ENCODE assay signal across 10 cellular contexts in genomic region chr3:49028298-49028672, GRCh38. TPM values are rescaled to one million over a fixed set of nuclear protein-coding genes. Genes with fewer than 3 reads are reported as not detected.
A peak's percentile ranks its signal among the peaks of the same experiment; 100 is the strongest.
DNase-seq lines count a peak whose midpoint lies in the region; ATAC-seq and TF ChIP-seq lines count a peak whose summit lies in the region.
"Had no signal": no experiment of that assay in that cellular context is flagged by ENCODE, and none has a peak within 500 bp of the region (broad histone marks: within the 10 kb centered on the region; RNA-seq: fewer than 3 reads in every experiment).

No MANE protein-coding gene starts in this region.

- TF ChIP-seq CTCF in BE2C (IDR thresholded peaks at IDR 0.05; ENCODE audit: low read depth, low read length) = no peak
- no peak for TF ChIP-seq CTCF in LNCaP clone FGC (IDR thresholded peaks at IDR 0.05; ENCODE audit: control insufficient read depth, extremely low read depth, insufficient read depth)
- TF ChIP-seq CTCF in choroid plexus epithelial cell (conservative IDR thresholded peaks at IDR 0.05; ENCODE audit: low read depth, low read length) = no peak

- H3K4me1 ChIP-seq in BE2C = no peaks in the 10 kb centered on the region

- H3K27me3 ChIP-seq in BE2C = no peaks in the 10 kb centered on the region

- POLR2A ChIA-PET in naive thymus-derived CD8-positive, alpha-beta T cell (lab: Charles Lee) = interaction anchor here (0.6 to 10.8 kb wide), 7 partner anchors 10 to 311 kb away, joined by 3 to 194 read pairs (median 4); partner anchors contain the start of genes DALRD3, IP6K2, P4HTM and WDR6

- H3K36me3 ChIP-seq in BE2C = peaks cover 36% of the 10 kb centered on the region

- peaks cover 0 to 66% (median 9%) of the 10 kb centered on the region in 3 donors for H3K36me3 Mint-ChIP-seq in naive thymus-derived CD8-positive, alpha-beta T cell

- H3K9me3 Mint-ChIP-seq in naive thymus-derived CD8-positive, alpha-beta T cell = no peaks in the 10 kb centered on the region

- H3K4me3 ChIP-seq in BE2C (ENCODE audit: low read depth, low read length) = peak overlapping the region; percentile 77
- H3K4me3 ChIP-seq in LNCaP clone FGC (ENCODE audit: low read depth, low read length) = peak overlapping the region; percentile 97
- peak overlapping the region; percentile 81 for H3K4me3 ChIP-seq in choroid plexus epithelial cell (ENCODE audit: low read depth, low read length)

- H3K9me3 ChIP-seq in BE2C = no peaks in the 10 kb centered on the region

- no peak for ATAC-seq in naive thymus-derived CD8-positive, alpha-beta T cell
- ATAC-seq in GM19463 (IDR thresholded peaks at IDR 0.05; ENCODE audit: unreplicated experiment) (no peak), GM21390 (IDR thresholded peaks at IDR 0.05; ENCODE audit: unreplicated experiment) (no peak)

- peak overlapping the region; percentile 87 to 96 (median 96) for H3K4me3 Mint-ChIP-seq in naive thymus-derived CD8-positive, alpha-beta T cell

- H3K27me3 Mint-ChIP-seq in naive thymus-derived CD8-positive, alpha-beta T cell = no peaks in the 10 kb centered on the region

- peaks cover 19 to 51% (median 43%) of the 10 kb centered on the region in 4 donors for H3K4me1 Mint-ChIP-seq in naive thymus-derived CD8-positive, alpha-beta T cell

- H3K27ac Mint-ChIP-seq in naive thymus-derived CD8-positive, alpha-beta T cell = peak overlapping the region; percentile 93 to 100 (median 99)

- no peak for DNase-seq in BE2C
- no peak for DNase-seq in LNCaP clone FGC (ENCODE audit: low read depth)
- DNase-seq in choroid plexus epithelial cell (ENCODE audit: low read depth) = no peak
- DNase-seq in naive thymus-derived CD8-positive, alpha-beta T cell = no peak
- no peak for DNase-seq in COLO829 (ENCODE audit: low spot score)
- DNase-seq in SIG-M5 (lab: John Stamatoyannopoulos, UW) = no peak
- DNase-seq: islet precursor cell, NCI-H748 treated with DMSO at 0.1 percent for 48 hours had no signal

RNA-seq across cellular contexts. Expression of gene IMPDH2, which starts 0.9 kb away (rescaled TPM):
- 68.3 TPM for polyA plus RNA-seq in BE2C (2012; ENCODE audit: insufficient read depth, insufficient read length, low read depth)
- total RNA-seq in naive thymus-derived CD8-positive, alpha-beta T cell = 100 to 1,000 TPM; 121 to 129 TPM
- 100 to 1,000 TPM in 2 of 3 donors, 10 to 100 TPM in 1; 97.3 to 121 (median 118) TPM for polyA plus RNA-seq in naive thymus-derived CD8-positive, alpha-beta T cell

RNA-seq across cellular contexts. Expression of gene NDUFAF3, which starts 6.4 kb away (rescaled TPM):
- 197 TPM for polyA plus RNA-seq in BE2C (2012; ENCODE audit: insufficient read depth, insufficient read length, low read depth)
- 10 to 100 TPM; 87.1 to 89.2 TPM for total RNA-seq in naive thymus-derived CD8-positive, alpha-beta T cell
- 100 to 1,000 TPM; 140 to 226 (median 202) TPM for polyA plus RNA-seq in naive thymus-derived CD8-positive, alpha-beta T cell

RNA-seq across cellular contexts. Expression of gene DALRD3, which starts 9.9 kb away (rescaled TPM):
- 25.8 TPM for polyA plus RNA-seq in BE2C (2012; ENCODE audit: insufficient read depth, insufficient read length, low read depth)
- 10 to 100 TPM; 23.9 to 24.2 TPM for total RNA-seq in naive thymus-derived CD8-positive, alpha-beta T cell
- polyA plus RNA-seq in naive thymus-derived CD8-positive, alpha-beta T cell = 10 to 100 TPM; 20.8 to 21.9 (median 21.8) TPM

RNA-seq across cellular contexts. Expression of gene WDR6, which starts 21.1 kb away (rescaled TPM):
- 203 TPM for polyA plus RNA-seq in BE2C (2012; ENCODE audit: insufficient read depth, insufficient read length, low read depth)
- 100 to 1,000 TPM; 332 to 351 TPM for total RNA-seq in naive thymus-derived CD8-positive, alpha-beta T cell
- 100 to 1,000 TPM in 2 of 3 donors, 10 to 100 TPM in 1; 96.3 to 126 (median 111) TPM for polyA plus RNA-seq in naive thymus-derived CD8-positive, alpha-beta T cell

RNA-seq across cellular contexts. Expression of gene P4HTM, which starts 38.2 kb away (rescaled TPM):
- 18.3 TPM for polyA plus RNA-seq in BE2C (2012; ENCODE audit: insufficient read depth, insufficient read length, low read depth)
- 10 to 100 TPM; 57.0 to 62.5 TPM for total RNA-seq in naive thymus-derived CD8-positive, alpha-beta T cell
- 10 to 100 TPM; 20.3 to 23.3 (median 22.9) TPM for polyA plus RNA-seq in naive thymus-derived CD8-positive, alpha-beta T cell
